Comparison of ENCODE assay signal across 10 cellular contexts in genomic region chr2:189544638-189545037, GRCh38.
"Had no signal": no experiment of that assay in that cellular context is flagged by ENCODE, and none has a peak within 500 bp of the region (broad histone marks: within the 10 kb centered on the region; RNA-seq: fewer than 3 reads in every experiment).

No MANE protein-coding gene starts in this region.

- H3K27ac ChIP-seq: dorsolateral prefrontal cortex, neutrophil had no signal

- H3K36me3 ChIP-seq: breast epithelium, neutrophil had no signal

- DNase-seq: activated CD4-positive, alpha-beta T cell treated with anti-CD3 and anti-CD28 coated beads, Interleukin-2, amount 10 ng/mL, durations not matched to agents 7 days and 5 days; dorsolateral prefrontal cortex; islet precursor cell; SHP77 treated with DMSO at 0.1 percent for 48 hours; stimulated activated CD4-positive, alpha-beta T cell treated with anti-CD3 and anti-CD28 coated beads, Interleukin-15, amount 100 ng/mL, for 24 hours; T-helper 17 cell; trophoblast cell had no signal

- H3K4me3 ChIP-seq: breast epithelium, dorsolateral prefrontal cortex had no signal

- ATAC-seq: T-helper 17 cell, WTC11 had no signal

- H3K27me3 ChIP-seq: breast epithelium, dorsolateral prefrontal cortex, neutrophil had no signal

- H3K9me3 ChIP-seq: breast epithelium, neutrophil had no signal
